33 cellular contexts compared by ENCODE assay signal in the genomic region with DNA sequence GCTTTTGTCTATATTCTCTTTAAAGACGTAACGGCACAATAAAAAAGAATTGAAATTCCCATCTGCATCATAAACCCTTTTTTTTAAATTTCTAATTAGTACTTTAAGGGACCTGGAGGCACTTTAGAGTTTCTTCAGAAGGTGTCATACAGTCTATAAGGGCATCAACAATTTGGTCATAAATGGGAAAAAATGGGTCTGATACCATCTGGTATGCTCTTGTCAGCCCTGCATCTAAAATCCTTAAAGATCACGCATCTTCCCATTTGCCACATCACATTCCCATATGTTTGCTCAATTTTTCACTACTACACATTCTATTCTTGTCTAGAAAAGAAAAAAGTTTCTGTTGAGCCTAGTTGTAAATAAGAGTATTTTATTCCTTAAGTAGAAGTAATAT. TPM values are rescaled to one million over a fixed set of nuclear protein-coding genes. Genes with fewer than 3 reads are reported as not detected.
DNase-seq lines count a peak whose midpoint lies in the region; ATAC-seq, FAIRE-seq and TF ChIP-seq lines count a peak whose summit lies in the region.
"Had no signal": no experiment of that assay in that cellular context is flagged by ENCODE, and none has a peak within 500 bp of the region (broad histone marks: within the 10 kb centered on the region; RNA-seq: fewer than 3 reads in every experiment).

No MANE protein-coding gene starts in this region.

- H3F3A ChIP-seq in Loucy (ENCODE audit: low read depth), result no peaks in the 10 kb centered on the region

- 0% methylated on average over 3 of the region's 3 CpGs for WGBS in K562 (ENCODE audit: insufficient coverage, low coverage, missing lambda C conversion rate)
- no CpG with 5 or more reads among the region's 3 CpGs for WGBS in trophoblast cell (ENCODE audit: extremely low coverage, insufficient coverage, insufficient read length)

- H3K79me2 ChIP-seq in Loucy (ENCODE audit: insufficient read depth, low read length) (peaks cover 67% of the 10 kb centered on the region), K562 (ENCODE audit: control insufficient read depth, insufficient read depth, low read length) (no peaks in the 10 kb centered on the region), trophoblast cell (ENCODE audit: control insufficient read depth, insufficient read depth, low read length, poor library complexity) (no peaks in the 10 kb centered on the region)

- ATAC-seq in K562 (no peak), HG02763 (IDR thresholded peaks at IDR 0.05; ENCODE audit: unreplicated experiment) (no peak)
- ATAC-seq: A549; CD8-positive, alpha-beta T cell had no signal

- DNase-seq in K562 (ENCODE audit: extremely low read depth in 1 of 4, low spot score in 3 of 4) (no peak), trophoblast cell (peak; percentile 66 to 92), hepatic stellate cell (ENCODE audit: low spot score) (no peak)
- no peak for DNase-seq in stimulated activated CD8-positive, alpha-beta memory T cell treated with anti-CD3 and anti-CD28 coated beads, Interleukin-4, amount 100 ng/mL, for 48 hours
- DNase-seq: 8988T; ACHN; AML-193; BE2C; C1 segment of cervical spinal cord; Caco-2; Calu3; CD4-positive, alpha-beta memory T cell; CD4-positive, alpha-beta T cell; CD4-positive, CD25-positive, alpha-beta regulatory T cell; CD8-positive, alpha-beta memory T cell; CD8-positive, alpha-beta T cell; COR-L47; DMS 273 treated with DMSO at 0.1 percent for 48 hours; DMS153; DMS53; DMS79; DMS79 treated with DMSO at 0.1 percent for 48 hours; DND-41; EL had no signal

- no peaks in the 10 kb centered on the region for H3K9me1 ChIP-seq in K562 (ENCODE audit: control insufficient read depth, insufficient read depth, low read length)

- peak; percentile 60 for FAIRE-seq in K562 (lab: Jason Lieb, UNC)
- FAIRE-seq: A204.1, A549, D721Med had no signal

- H4K8ac ChIP-seq in trophoblast cell (ENCODE audit: low read depth, low read length), result no peak overlapping the region

- no peak overlapping the region for H3K27ac ChIP-seq in K562 (ENCODE audit: extremely low read depth, low read depth, low read length)
- no peak overlapping the region for H3K27ac ChIP-seq in trophoblast cell (ENCODE audit: low read depth, low read length)
- H3K27ac ChIP-seq: 22Rv1; A549; BLaER1; BLaER1 treated with 17β-estradiol and CSF1 and Interleukin-3, amounts not matched to agents 10 nM and 100 nM; C4-2B had no signal

- H4K91ac ChIP-seq in trophoblast cell (ENCODE audit: low read depth, low read length), result no peak overlapping the region

- no peak for TF ChIP-seq CTCF in Loucy (conservative IDR thresholded peaks at IDR 0.05; ENCODE audit: low read length)
- no peak for TF ChIP-seq CTCF in K562 (IDR thresholded peaks at IDR 0.05 in 2 of 3, conservative IDR thresholded peaks at IDR 0.05 in 1 of 3; ENCODE audit: insufficient read depth in 2 of 3, low read depth in 1 of 3, low read length in 3 of 3)

- no peaks in the 10 kb centered on the region for H3K79me1 ChIP-seq in trophoblast cell (ENCODE audit: low read length)

- in situ Hi-C loops in K562 (cut with MboI), result no loop called here

- H3K36me3 ChIP-seq in Loucy (ENCODE audit: insufficient read depth, low read length) (no peaks in the 10 kb centered on the region), K562 (ENCODE audit: control insufficient read depth, insufficient read depth, low read length) (no peaks in the 10 kb centered on the region), trophoblast cell (ENCODE audit: control insufficient read depth in 1 of 2, insufficient read depth in 2 of 2, low read length in 2 of 2) (no peaks in the 10 kb centered on the region)
- H3K36me3 ChIP-seq: BE2C; BLaER1; BLaER1 treated with 17β-estradiol and CSF1 and Interleukin-3, amounts not matched to agents 10 nM and 100 nM had no signal

- H2AFZ ChIP-seq in Loucy (ENCODE audit: low read length), result no peak overlapping the region
- H2AFZ ChIP-seq in K562 (ENCODE audit: low read depth, low read length), result no peak overlapping the region
- H2AFZ ChIP-seq in trophoblast cell (ENCODE audit: insufficient read depth, low read length, poor library complexity), result no peak overlapping the region

- TF ChIP-seq EP300 in K562 (IDR thresholded peaks at IDR 0.05; ENCODE audit: low read length), result no peak

- H3K9ac ChIP-seq in Loucy (ENCODE audit: low read depth, low read length, poor library complexity, severe bottlenecking) (no peak overlapping the region), K562 (ENCODE audit: insufficient read depth in 1 of 2, low read depth in 2 of 2, low read length in 2 of 2) (no peak overlapping the region), trophoblast cell (ENCODE audit: low read length) (no peak overlapping the region)
- H3K9ac ChIP-seq: BLaER1; BLaER1 treated with 17β-estradiol and CSF1 and Interleukin-3, amounts not matched to agents 10 nM and 100 nM had no signal

- no peaks in the 10 kb centered on the region for H4K20me1 ChIP-seq in Loucy (ENCODE audit: insufficient read depth, low read length, poor library complexity, severe bottlenecking)
- H4K20me1 ChIP-seq in K562 (replicated peaks; ENCODE audit: control insufficient read depth, insufficient read depth, low read length), result no peaks in the 10 kb centered on the region
- H4K20me1 ChIP-seq: BLaER1; BLaER1 treated with 17β-estradiol and CSF1 and Interleukin-3, amounts not matched to agents 10 nM and 100 nM had no signal

- H3K27me3 ChIP-seq in Loucy (ENCODE audit: insufficient read depth, low read length, poor library complexity, severe bottlenecking) (no peaks in the 10 kb centered on the region), K562 (ENCODE audit: control insufficient read depth in 2 of 2, insufficient read depth in 2 of 2, low read length in 2 of 2) (no peaks in the 10 kb centered on the region), trophoblast cell (ENCODE audit: insufficient read depth, low read length) (no peaks in the 10 kb centered on the region)
- H3K27me3 ChIP-seq: BLaER1; BLaER1 treated with 17β-estradiol and CSF1 and Interleukin-3, amounts not matched to agents 10 nM and 100 nM had no signal

- H3K9me2 ChIP-seq in Loucy (replicated peaks; ENCODE audit: low read depth, low read length), result no peaks in the 10 kb centered on the region

- BruUV-seq in K562 (replicated peaks; lab: Mats Ljungman, UMichigan), result no TSS peak

- no peak overlapping the region for H4K12ac ChIP-seq in trophoblast cell (ENCODE audit: low read depth, low read length)

- no peak overlapping the region for H3K14ac ChIP-seq in trophoblast cell (ENCODE audit: low read length)

- no peak overlapping the region for H2BK12ac ChIP-seq in trophoblast cell (ENCODE audit: low read length)

- no peak for TF ChIP-seq RAD21 in K562 (CRISPR knock-in tag; conservative IDR thresholded peaks at IDR 0.05 in 1 of 2, IDR thresholded peaks at IDR 0.05 in 1 of 2)

- no peak overlapping the region for H3K18ac ChIP-seq in trophoblast cell (ENCODE audit: low read length)

- H3K4me2 ChIP-seq in Loucy (ENCODE audit: low read depth, low read length, poor library complexity, severe bottlenecking) (peak overlapping the region; percentile 82), K562 (ENCODE audit: insufficient read depth, low read length) (no peak overlapping the region), trophoblast cell (ENCODE audit: low read length) (no peak overlapping the region)
- H3K4me2 ChIP-seq: A549; BLaER1; BLaER1 treated with 17β-estradiol and CSF1 and Interleukin-3, amounts not matched to agents 10 nM and 100 nM had no signal

- no peak overlapping the region for H2BK5ac ChIP-seq in trophoblast cell (ENCODE audit: low read depth, low read length, poor library complexity)

- H2AK5ac ChIP-seq in trophoblast cell (ENCODE audit: low read length), result no peak overlapping the region

- H3K4me3 ChIP-seq in Loucy (ENCODE audit: low read length, poor library complexity, severe bottlenecking) (peak overlapping the region; percentile 74), K562 (no peak overlapping the region), trophoblast cell (ENCODE audit: low read depth, low read length) (no peak overlapping the region)
- H3K4me3 ChIP-seq: A549; BLaER1; BLaER1 treated with 17β-estradiol and CSF1 and Interleukin-3, amounts not matched to agents 10 nM and 100 nM had no signal

- no peak overlapping the region for H3K4ac ChIP-seq in trophoblast cell (ENCODE audit: low read depth, low read length)

- POLR2A ChIA-PET in K562 (lab: Yijun Ruan, JAX), result no interaction called here

- H3K4me1 ChIP-seq in Loucy (ENCODE audit: insufficient read depth, low read length, poor library complexity, severe bottlenecking) (peaks cover 58% of the 10 kb centered on the region), K562 (replicated peaks in 1 of 2; ENCODE audit: control insufficient read depth in 2 of 2, insufficient read depth in 2 of 2, low read length in 2 of 2) (no peaks in the 10 kb centered on the region), trophoblast cell (ENCODE audit: control insufficient read depth in 1 of 2, insufficient read depth in 2 of 2, low read length in 2 of 2) (no peaks in the 10 kb centered on the region)
- H3K4me1 ChIP-seq: A549, BE2C, Caco-2 had no signal

- no peak for TF ChIP-seq POLR2A in K562 (conservative IDR thresholded peaks at IDR 0.05)

- CTCF ChIA-PET in K562 (lab: Yijun Ruan, JAX; ENCODE audit: low intra/inter-chr PET ratio), result no interaction called here

- H2BK120ac ChIP-seq in trophoblast cell (ENCODE audit: insufficient read depth, low read length, poor library complexity), result no peak overlapping the region

- H3K9me3 ChIP-seq in Loucy (ENCODE audit: insufficient read depth, low read depth, low read length) (no peaks in the 10 kb centered on the region), K562 (replicated peaks; ENCODE audit: control insufficient read depth, insufficient read depth, low read depth, low read length) (no peaks in the 10 kb centered on the region), trophoblast cell (ENCODE audit: insufficient read depth, low read depth, low read length) (no peaks in the 10 kb centered on the region)
- H3K9me3 ChIP-seq: A549; BE2C; BLaER1; BLaER1 treated with 17β-estradiol and CSF1 and Interleukin-3, amounts not matched to agents 10 nM and 100 nM; Caco-2 had no signal

- intact Hi-C loops in K562 (cut with micrococcal nuclease), result no loop called here

- no peak overlapping the region for H3K23ac ChIP-seq in trophoblast cell (ENCODE audit: low read length)

RNA-seq across cellular contexts. Expression of gene COX7C, which starts 53.8 kb away (rescaled TPM):
- total RNA-seq in K562 (2011; cell fraction: chromatin; rRNA removed; ENCODE audit: low replicate concordance), result 39.6 and 68.4 TPM in 2 replicates
- 73.2 and 75.5 TPM in 2 replicates for total RNA-seq in K562 (2011; cell fraction: nucleolus; rRNA removed)
- total RNA-seq in K562 (2011; cell fraction: nucleoplasm; rRNA removed), result 107 and 167 TPM in 2 replicates
- 459 and 581 TPM in 2 replicates for total RNA-seq in K562 (2014; rRNA removed)
- total RNA-seq in K562 (2014; rRNA removed; fragmentation: Illumina TruSeq; extraction: Trizol), result 951 and 996 TPM in 2 replicates
- 561 and 576 TPM in 2 replicates for total RNA-seq in K562 (2015; rRNA removed; fragmentation: Illumina TruSeq; extraction: Trizol)
- 730 and 822 TPM in 2 replicates for total RNA-seq in K562 (2021)
- 1,150 and 1,333 TPM in 2 replicates for polyA plus RNA-seq in K562 (2011; rRNA removed)
- polyA plus RNA-seq in K562 (2011; cell fraction: cytosol; rRNA removed), result 411 and 948 TPM in 2 replicates
- polyA plus RNA-seq in K562 (2011; cell fraction: nucleus; rRNA removed), result 149 and 364 TPM in 2 replicates
- polyA plus RNA-seq in K562 (2012), result 913 and 3,555 TPM in 2 replicates
- 742 and 771 TPM in 2 replicates for polyA plus RNA-seq in K562 (2014; fragmentation: Illumina TruSeq; extraction: Trizol)
- 1,000 to 10,000 TPM; 1,621 to 1,783 TPM for polyA plus RNA-seq in K562 (2014; fragmentation: Nextera tagmentation; extraction: Ambion mirVana)
- polyA plus RNA-seq in K562 (2014; rRNA removed), result 930 and 1,039 TPM in 2 replicates
- polyA minus RNA-seq in K562 (2011; rRNA and poly(A)+ RNA removed), result 427 and 442 TPM in 2 replicates
- 78.5 and 106 TPM in 2 replicates for polyA minus RNA-seq in K562 (2011; cell fraction: cytosol; rRNA and poly(A)+ RNA removed)
- polyA minus RNA-seq in K562 (2011; cell fraction: nucleus; rRNA and poly(A)+ RNA removed), result 34.6 and 67.1 TPM in 2 replicates
- 953 and 990 TPM in 2 replicates for polyA plus RNA-seq in trophoblast cell (2013)

Comparison
In these comparisons a context has a peak if more than half of its experiments do, and no peak if none do; other contexts are left out.
1. DNase-seq: peak in trophoblast cell (2 of 2); none in K562 (0 of 4), hepatic stellate cell (single experiment) and stimulated activated CD8-positive, alpha-beta memory T cell treated with anti-CD3 and anti-CD28 coated beads, Interleukin-4, amount 100 ng/mL, for 48 hours (single experiment).